Comparison of ENCODE assay signal across 18 cellular contexts in genomic region chr7:90775383-90775965, GRCh38.
A peak's percentile ranks its signal among the peaks of the same experiment; 100 is the strongest.
DNase-seq lines count a peak whose midpoint lies in the region; ATAC-seq and TF ChIP-seq lines count a peak whose summit lies in the region.
"Had no signal": no experiment of that assay in that cellular context is flagged by ENCODE, and none has a peak within 500 bp of the region (broad histone marks: within the 10 kb centered on the region; RNA-seq: fewer than 3 reads in every experiment).

No MANE protein-coding gene starts in this region.

- no peak overlapping the region for H3K9ac ChIP-seq in KMS-11
- no peak overlapping the region for H3K9ac ChIP-seq in SK-N-MC (ENCODE audit: insufficient read length)
- H3K9ac ChIP-seq in mesendoderm (ENCODE audit: low read length): no peak overlapping the region
- H3K9ac ChIP-seq: GM23248 had no signal

- H3K79me1 ChIP-seq in mesendoderm (ENCODE audit: low read length): no peaks in the 10 kb centered on the region

- H3K79me2 ChIP-seq in KMS-11 (ENCODE audit: insufficient read depth, low read depth) (peaks cover 92% of the 10 kb centered on the region), mesendoderm (ENCODE audit: control insufficient read depth, insufficient read depth, low read length) (no peaks in the 10 kb centered on the region)

- H3K4me2 ChIP-seq in KMS-11 (0 out of 2 replicates have a peak overlapping the region, but pooled peaks have one; percentile 14), mesendoderm (ENCODE audit: low read length) (no peak overlapping the region)
- H3K4me2 ChIP-seq: A549 had no signal

- TF ChIP-seq CTCF in GM12865 (IDR thresholded peaks at IDR 0.05; ENCODE audit: insufficient read depth, low read depth, low read length, missing control alignments): no peak
- no peak for TF ChIP-seq CTCF in KMS-11 (conservative IDR thresholded peaks at IDR 0.05; ENCODE audit: low read depth, low read length)

- H3K27me3 ChIP-seq in KMS-11 (ENCODE audit: insufficient read depth, low read depth): no peaks in the 10 kb centered on the region
- H3K27me3 ChIP-seq in mesendoderm (ENCODE audit: insufficient read depth, low read length, poor library complexity): no peaks in the 10 kb centered on the region
- H3K27me3 ChIP-seq: BE2C had no signal

- no peak overlapping the region for H2BK5ac ChIP-seq in mesendoderm (ENCODE audit: low read length)

- no peak overlapping the region for H3K18ac ChIP-seq in mesendoderm (ENCODE audit: low read length)

- H3K56ac ChIP-seq in mesendoderm (ENCODE audit: low read length): no peak overlapping the region

- no peak overlapping the region for H3K4ac ChIP-seq in mesendoderm (ENCODE audit: low read depth, low read length)

- H3K23ac ChIP-seq in mesendoderm (ENCODE audit: low read length): no peak overlapping the region

- no CpG with 5 or more reads among the region's 1 CpG for WGBS in mesendoderm (ENCODE audit: extremely low coverage, insufficient coverage, low lambda C conversion rate)

- peaks cover 37 to 42% of the 10 kb centered on the region in 2 donors for H3K36me3 Mint-ChIP-seq in stimulated activated naive B cell treated with anti-CD40 and anti-IgM and Interleukin-4, amounts not matched to agents 10 μg/mL and 1 μg/mL and 100 μg/mL, for 72 hours
- H3K36me3 Mint-ChIP-seq: CD4-positive, alpha-beta memory T cell had no signal

- H3K4me1 Mint-ChIP-seq in stimulated activated naive B cell treated with anti-CD40 and anti-IgM and Interleukin-4, amounts not matched to agents 10 μg/mL and 1 μg/mL and 100 μg/mL, for 72 hours: peaks cover 14 to 30% of the 10 kb centered on the region in 2 donors
- H3K4me1 Mint-ChIP-seq: CD4-positive, alpha-beta memory T cell had no signal

- peaks cover 39% of the 10 kb centered on the region for H4K20me1 ChIP-seq in KMS-11 (ENCODE audit: insufficient read depth)

- H3K27me3 Mint-ChIP-seq in stimulated activated naive B cell treated with anti-CD40 and anti-IgM and Interleukin-4, amounts not matched to agents 10 μg/mL and 1 μg/mL and 100 μg/mL, for 72 hours: no peaks in the 10 kb centered on the region
- H3K27me3 Mint-ChIP-seq: CD4-positive, alpha-beta memory T cell had no signal

- no peak overlapping the region for H2AK5ac ChIP-seq in mesendoderm (ENCODE audit: low read length)

- no peak overlapping the region for H2BK120ac ChIP-seq in mesendoderm (ENCODE audit: low read depth, low read length)

- H3K27ac Mint-ChIP-seq in stimulated activated naive B cell treated with anti-CD40 and anti-IgM and Interleukin-4, amounts not matched to agents 10 μg/mL and 1 μg/mL and 100 μg/mL, for 72 hours: no peak overlapping the region
- H3K27ac Mint-ChIP-seq: CD4-positive, alpha-beta memory T cell had no signal

- H3K9me3 Mint-ChIP-seq in stimulated activated naive B cell treated with anti-CD40 and anti-IgM and Interleukin-4, amounts not matched to agents 10 μg/mL and 1 μg/mL and 100 μg/mL, for 72 hours: peaks cover 18 to 21% of the 10 kb centered on the region in 2 donors

- DNase-seq in GM12865 (ENCODE audit: low read depth) (no peak), SK-N-MC (ENCODE audit: low read depth, low spot score) (no peak), mesendoderm (no peak), cerebellar cortex (ENCODE audit: low spot score) (no peak)
- no peak for DNase-seq in stimulated activated CD4-positive, alpha-beta T cell treated with anti-CD3 and anti-CD28 coated beads, Interleukin-2, amount 100 ng/mL, for 48 hours
- no peak for DNase-seq in stimulated activated naive B cell treated with anti-CD40 and anti-IgM and Interleukin-4, amounts not matched to agents 10 μg/mL and 1 μg/mL and 100 μg/mL, for 72 hours
- DNase-seq: BE2C; CD4-positive, alpha-beta memory T cell; DMS79; EL; GM23248; IMR-90; KG1 had no signal

- H4K8ac ChIP-seq in mesendoderm (ENCODE audit: low read depth, low read length): peak overlapping the region; percentile 56

- H3K4me1 ChIP-seq in KMS-11 (ENCODE audit: low read depth, poor library complexity, severe bottlenecking): peaks cover 68% of the 10 kb centered on the region
- H3K4me1 ChIP-seq in mesendoderm (ENCODE audit: control insufficient read depth, low read depth, low read length): no peaks in the 10 kb centered on the region
- H3K4me1 ChIP-seq: A549, BE2C had no signal

- no peak for ATAC-seq in stimulated activated naive B cell treated with anti-CD40 and anti-IgM and Interleukin-4, amounts not matched to agents 10 μg/mL and 1 μg/mL and 100 μg/mL, for 72 hours (replicated peaks)
- ATAC-seq: A549, HCT116 had no signal

- H3K4me3 ChIP-seq in GM12865 (ENCODE audit: low read depth, low read length): peak overlapping the region; percentile 54
- no peak overlapping the region for H3K4me3 ChIP-seq in KMS-11 (IDR thresholded peaks at IDR 0.05; ENCODE audit: insufficient read depth, low read depth, low read length)
- no peak overlapping the region for H3K4me3 ChIP-seq in SK-N-MC
- no peak overlapping the region for H3K4me3 ChIP-seq in mesendoderm (ENCODE audit: low read length)
- H3K4me3 ChIP-seq: A549, GM23248 had no signal

- H3K36me3 ChIP-seq in KMS-11 (ENCODE audit: insufficient read depth) (peaks cover 17% of the 10 kb centered on the region; the same call in 1 of the 2 replicates), SK-N-MC (ENCODE audit: insufficient read depth, low read length) (peaks cover 29% of the 10 kb centered on the region), mesendoderm (ENCODE audit: control insufficient read depth, insufficient read depth, low read length) (no peaks in the 10 kb centered on the region)
- H3K36me3 ChIP-seq: BE2C had no signal

- no peak overlapping the region for H2AFZ ChIP-seq in KMS-11 (ENCODE audit: low read depth)
- H2AFZ ChIP-seq: GM23248 had no signal

- no peak overlapping the region for H4K5ac ChIP-seq in mesendoderm (ENCODE audit: low read length)

- H2BK15ac ChIP-seq in mesendoderm (replicated peaks; ENCODE audit: low read depth): no peak overlapping the region

- H3K27ac ChIP-seq in KMS-11 (no peak overlapping the region), SK-N-MC (peak overlapping the region; percentile 87; the same call in 1 of the 2 replicates), mesendoderm (ENCODE audit: low read depth, low read length) (no peak overlapping the region)
- H3K27ac ChIP-seq: A549, C4-2B, GM23248, HL-60 had no signal

- no peak overlapping the region for H3K4me3 Mint-ChIP-seq in stimulated activated naive B cell treated with anti-CD40 and anti-IgM and Interleukin-4, amounts not matched to agents 10 μg/mL and 1 μg/mL and 100 μg/mL, for 72 hours
- H3K4me3 Mint-ChIP-seq: CD4-positive, alpha-beta memory T cell had no signal

- no peaks in the 10 kb centered on the region; the same call in 1 of the 2 replicates for H3K9me3 ChIP-seq in SK-N-MC (ENCODE audit: low read depth, low read length)
- H3K9me3 ChIP-seq: A549, BE2C had no signal
